In the genomic region with DNA sequence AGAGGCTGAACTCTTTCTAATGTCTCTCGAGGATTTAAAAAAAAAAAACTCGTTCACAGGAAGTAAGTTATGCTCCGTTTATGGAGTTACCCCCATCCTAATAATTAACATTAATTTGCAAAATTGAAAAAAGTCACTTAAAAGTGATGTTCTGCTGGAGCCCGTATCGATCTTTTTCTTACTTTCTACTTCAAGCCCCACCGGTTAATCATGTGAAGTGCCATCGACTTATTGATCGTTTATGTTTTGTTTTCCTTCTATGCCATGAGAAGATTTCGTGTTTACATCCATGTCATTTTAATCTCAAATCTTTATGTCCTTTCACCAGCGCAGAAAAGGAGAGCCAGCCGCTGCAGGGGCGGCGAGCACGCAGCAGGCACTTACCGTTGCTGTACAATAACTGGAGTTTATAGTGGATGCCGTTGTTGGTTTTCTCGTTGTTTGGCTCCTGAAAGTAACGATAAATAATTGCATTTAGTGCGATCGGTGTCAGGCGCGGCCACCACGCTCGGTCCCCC, we compare ENCODE assay signal across 9 cellular contexts. TPM values are rescaled to one million over a fixed set of nuclear protein-coding genes. Genes with fewer than 3 reads are reported as not detected.
DNase-seq lines count a peak whose midpoint lies in the region; ATAC-seq and TF ChIP-seq lines count a peak whose summit lies in the region.
"Had no signal": no experiment of that assay in that cellular context is flagged by ENCODE, and none has a peak within 500 bp of the region (broad histone marks: within the 10 kb centered on the region; RNA-seq: fewer than 3 reads in every experiment).

No MANE protein-coding gene starts in this region.

- H3K36me3 Mint-ChIP-seq in CD8-positive, alpha-beta memory T cell, result peaks cover 0 to 6% (median 2%) of the 10 kb centered on the region in 3 donors

- H3K9me3 ChIP-seq in CD8-positive, alpha-beta memory T cell (ENCODE audit: low read length), result no peaks in the 10 kb centered on the region

- peaks cover 20 to 48% (median 33%) of the 10 kb centered on the region in 3 donors for H3K4me1 Mint-ChIP-seq in CD8-positive, alpha-beta memory T cell

- ATAC-seq in HG02610 (IDR thresholded peaks at IDR 0.05; ENCODE audit: unreplicated experiment), result no peak
- ATAC-seq: GM12878 had no signal

- H3K4me3 ChIP-seq in CD8-positive, alpha-beta memory T cell (ENCODE audit: low read length), result peak overlapping the region; percentile 5
- H3K4me3 ChIP-seq in fibroblast of villous mesenchyme (ENCODE audit: low read depth, low read length), result peak overlapping the region; percentile 48
- H3K4me3 ChIP-seq in rectal smooth muscle tissue (ENCODE audit: low read length), result peak overlapping the region; percentile 58
- H3K4me3 ChIP-seq: GM12878 had no signal

- peak overlapping the region; percentile 38 to 84 (median 72) for H3K4me3 Mint-ChIP-seq in CD8-positive, alpha-beta memory T cell

- no peaks in the 10 kb centered on the region for H3K36me3 ChIP-seq in CD8-positive, alpha-beta memory T cell (ENCODE audit: insufficient read depth, low read length)
- H3K36me3 ChIP-seq in rectal smooth muscle tissue (ENCODE audit: control insufficient read depth, insufficient read depth, low read length), result no peaks in the 10 kb centered on the region

- POLR2A ChIA-PET in CD8-positive, alpha-beta memory T cell (lab: Charles Lee), result no interaction called here

- TF ChIP-seq CTCF in VCaP (conservative IDR thresholded peaks at IDR 0.05) (no peak), fibroblast of villous mesenchyme (IDR thresholded peaks at IDR 0.05; ENCODE audit: insufficient read depth, low read depth, low read length) (no peak)

- H3K9me3 Mint-ChIP-seq in CD8-positive, alpha-beta memory T cell, result peaks cover 0 to 19% (median 6%) of the 10 kb centered on the region in 5 donors

- H3K27ac Mint-ChIP-seq in CD8-positive, alpha-beta memory T cell, result peak overlapping the region in 2 of 8 donors; percentile 35 to 53

- peaks cover 17% of the 10 kb centered on the region for H3K4me1 ChIP-seq in CD8-positive, alpha-beta memory T cell (ENCODE audit: insufficient read depth, low read length)
- peaks cover 3% of the 10 kb centered on the region for H3K4me1 ChIP-seq in rectal smooth muscle tissue (ENCODE audit: control insufficient read depth, insufficient read depth, low read length)

- H3K27me3 Mint-ChIP-seq in CD8-positive, alpha-beta memory T cell, result peaks cover 59 to 64% of the 10 kb centered on the region in 2 donors

- peaks cover 57% of the 10 kb centered on the region for H3K27me3 ChIP-seq in CD8-positive, alpha-beta memory T cell (ENCODE audit: insufficient read depth, low read length, poor library complexity, severe bottlenecking)
- peaks cover 53% of the 10 kb centered on the region for H3K27me3 ChIP-seq in rectal smooth muscle tissue (ENCODE audit: control insufficient read depth, insufficient read depth, low read length)

- DNase-seq in CD8-positive, alpha-beta memory T cell, result no peak
- no peak for DNase-seq in fibroblast of villous mesenchyme (ENCODE audit: low read depth)
- no peak for DNase-seq in OCI-M2 (lab: John Stamatoyannopoulos, UW; ENCODE audit: unreplicated experiment)
- DNase-seq in NCI-H1105 (lab: John Stamatoyannopoulos, UW), result no peak
- no peak for DNase-seq in LoVo (ENCODE audit: low spot score)

- no peak overlapping the region for H3K27ac ChIP-seq in CD8-positive, alpha-beta memory T cell (ENCODE audit: low read depth, low read length)
- H3K27ac ChIP-seq in VCaP, result peak overlapping the region; percentile 60
- H3K27ac ChIP-seq in rectal smooth muscle tissue (ENCODE audit: low read depth, low read length), result no peak overlapping the region

- CTCF ChIA-PET in CD8-positive, alpha-beta memory T cell (lab: Charles Lee), result no interaction called here

- no peak overlapping the region for H3K9ac ChIP-seq in rectal smooth muscle tissue (ENCODE audit: low read length)

RNA-seq across cellular contexts. Expression of gene EBF3, which starts 1.5 kb away (rescaled TPM):
- not detected for total RNA-seq in CD8-positive, alpha-beta memory T cell
- polyA plus RNA-seq in CD8-positive, alpha-beta memory T cell, result not detected
- total RNA-seq in fibroblast of villous mesenchyme, result 0.32 and 6.0 TPM in 2 replicates
- total RNA-seq: GM12878 had no signal
- polyA plus RNA-seq: GM12878 had no signal

Comparison
In these comparisons a context has a peak if more than half of its experiments do, and no peak if none do; other contexts are left out.
1. H3K4me3 ChIP-seq: peak in every context shown above with its lines; median percentile 58 in rectal smooth muscle tissue; 48 in fibroblast of villous mesenchyme; 5 in CD8-positive, alpha-beta memory T cell.